In genomic region chr3:60303160-60303559, GRCh38 we compare ENCODE assay signal across 14 cellular contexts.
"Had no signal": no experiment of that assay in that cellular context is flagged by ENCODE, and none has a peak within 500 bp of the region (broad histone marks: within the 10 kb centered on the region; RNA-seq: fewer than 3 reads in every experiment).

No MANE protein-coding gene starts in this region.

- DNase-seq: activated CD4-positive, alpha-beta T cell treated with anti-CD3 and anti-CD28 coated beads, Interleukin-2, amount 50 U/mL, for 1 hour; activated CD8-positive, alpha-beta memory T cell treated with anti-CD3 and anti-CD28 coated beads for 24 hours; activated gamma-delta T cell treated with Interleukin-2 at 50 U/mL for 16 hours; activated naive CD8-positive, alpha-beta T cell treated with anti-CD3 and anti-CD28 coated beads for 36 hours; anterior cingulate cortex; dorsolateral prefrontal cortex; endodermal cell; naive B cell; ovary; stimulated activated CD4-positive, alpha-beta T cell treated with anti-CD3 and anti-CD28 coated beads, Interleukin-12 subunit alpha, Interleukin-12 subunit beta, amount 100 ng/mL, for 4 hours had no signal

- ATAC-seq: sciatic nerve; stimulated activated effector memory CD8-positive, alpha-beta T cell treated with anti-CD3 and anti-CD28 coated beads, Interleukin-12 subunit alpha, Interleukin-12 subunit beta, amount 100 ng/mL, for 72 hours had no signal

- H3K4me3 ChIP-seq: breast epithelium, dorsolateral prefrontal cortex, neural progenitor cell, ovary had no signal
